In genomic region chr7:131455546-131455945, GRCh38 we compare ENCODE assay signal across 18 cellular contexts.
DNase-seq lines count a peak whose midpoint lies in the region; ATAC-seq, FAIRE-seq and TF ChIP-seq lines count a peak whose summit lies in the region.
"Had no signal": no experiment of that assay in that cellular context is flagged by ENCODE, and none has a peak within 500 bp of the region (broad histone marks: within the 10 kb centered on the region; RNA-seq: fewer than 3 reads in every experiment).

No MANE protein-coding gene starts in this region.

- no peak overlapping the region for H3K9ac ChIP-seq in endothelial cell of umbilical vein (replicated peaks; ENCODE audit: extremely low read depth, insufficient read depth, low read length)

- peak overlapping the region; percentile 51; the same call in 1 of the 2 replicates for H3K4me3 ChIP-seq in DOHH2 (ENCODE audit: low read length)
- H3K4me3 ChIP-seq in endothelial cell of umbilical vein (replicated peaks in 1 of 3; ENCODE audit: insufficient read depth in 1 of 3, low read depth in 1 of 3, low read length in 3 of 3): no peak overlapping the region
- H3K4me3 ChIP-seq in lower lobe of right lung: no peak overlapping the region
- no peak overlapping the region for H3K4me3 ChIP-seq in A673 (ENCODE audit: low read depth, low read length, poor library complexity, severe bottlenecking)

- H3K27ac ChIP-seq in DOHH2 (ENCODE audit: low read depth, low read length) (peak overlapping the region; percentile 45), endothelial cell of umbilical vein (ENCODE audit: insufficient read depth, low read depth, low read length) (no peak overlapping the region), lower lobe of right lung (no peak overlapping the region), A673 (ENCODE audit: low read depth, low read length, poor library complexity, severe bottlenecking) (no peak overlapping the region)
- H3K27ac ChIP-seq: C4-2B had no signal

- CTCF ChIA-PET in endothelial cell of umbilical vein (lab: Charles Lee) (interaction anchor here (1.7 to 1.9 kb wide), 2 partner anchors 8 to 13 kb away, joined by 3 to 4 read pairs; no protein-coding TSS in a partner anchor), A673 (lab: Charles Lee) (no interaction called here)

- no peaks in the 10 kb centered on the region for H4K20me1 ChIP-seq in DOHH2 (ENCODE audit: control insufficient read depth, insufficient read depth, low read depth, low read length)
- H4K20me1 ChIP-seq in endothelial cell of umbilical vein (replicated peaks; ENCODE audit: control insufficient read depth, extremely low read depth, insufficient read depth, low read length): no peaks in the 10 kb centered on the region

- dilution Hi-C loops in endothelial cell of umbilical vein (cut with MboI; ENCODE audit: extremely low pct_ligation_motif_present, low sequenced_read_pairs): no loop called here

- H3K27me3 ChIP-seq in DOHH2 (ENCODE audit: control insufficient read depth, low read length) (no peaks in the 10 kb centered on the region), endothelial cell of umbilical vein (ENCODE audit: control insufficient read depth in 2 of 2, insufficient read depth in 2 of 2, low read length in 2 of 2) (no peaks in the 10 kb centered on the region), lower lobe of right lung (ENCODE audit: low read depth) (no peaks in the 10 kb centered on the region), A673 (replicated peaks; ENCODE audit: insufficient read depth, low read depth, low read length, poor library complexity) (no peaks in the 10 kb centered on the region)

- H3K4me3 Mint-ChIP-seq in nephron: no peak overlapping the region

- TF ChIP-seq CTCF in DOHH2 (IDR thresholded peaks at IDR 0.05; ENCODE audit: low read depth, low read length, poor library complexity, severe bottlenecking) (no peak), endothelial cell of umbilical vein (IDR thresholded peaks at IDR 0.05; ENCODE audit: extremely low read depth in 1 of 2, insufficient read depth in 1 of 2, low read depth in 1 of 2, low read length in 2 of 2) (no peak), nephron (IDR thresholded peaks at IDR 0.05; ENCODE audit: unreplicated experiment in 3 of 3) (no peak), lower lobe of right lung (IDR thresholded peaks at IDR 0.05) (no peak), A673 (conservative IDR thresholded peaks at IDR 0.05; ENCODE audit: low read depth, low read length) (no peak)

- peak overlapping the region; percentile 46 to 85 (median 74) for H3K27ac Mint-ChIP-seq in nephron

- peak; percentile 46 for ATAC-seq in HG03175 (IDR thresholded peaks at IDR 0.05; ENCODE audit: unreplicated experiment)
- ATAC-seq in HG03039 (IDR thresholded peaks at IDR 0.05; ENCODE audit: unreplicated experiment): no peak
- no peak for ATAC-seq in lower lobe of right lung

- H3K9me3 Mint-ChIP-seq in nephron: peaks cover 2% of the 10 kb centered on the region

- DNase-seq in endothelial cell of umbilical vein (ENCODE audit: low read depth, low spot score): no peak
- no peak for DNase-seq in lower lobe of right lung
- no peak for DNase-seq in iPS-NIHi11 (ENCODE audit: low spot score)
- no peak for DNase-seq in A673 (ENCODE audit: low spot score)
- DNase-seq: AML-193; GF-D8; NCI-H1105; NCI-H1694; NCI-H2081 treated with DMSO at 0.1 percent for 48 hours; NCI-H446 treated with DMSO at 0.1 percent for 48 hours; NK-92 treated with Interleukin-12 subunit alpha and Interleukin-12 subunit beta, amount 100 ng/mL, for 24 hours; Right ventricle myocardium superior had no signal

- peak overlapping the region; percentile 62 for H3K4me2 ChIP-seq in DOHH2 (ENCODE audit: low read length)
- no peak overlapping the region for H3K4me2 ChIP-seq in endothelial cell of umbilical vein (ENCODE audit: insufficient read depth, low read length)

- no peaks in the 10 kb centered on the region for H3K9me1 ChIP-seq in endothelial cell of umbilical vein (replicated peaks; ENCODE audit: control insufficient read depth, extremely low read depth, insufficient read depth, low read length)

- peaks cover 46% of the 10 kb centered on the region for H3K36me3 Mint-ChIP-seq in nephron (ENCODE audit: low read depth)

- POLR2A ChIA-PET in endothelial cell of umbilical vein (lab: Charles Lee): interaction anchor here (0.5 kb wide), 1 partner anchor 386 kb away, joined by 6 read pairs; no protein-coding TSS in a partner anchor
- POLR2A ChIA-PET in A673 (lab: Charles Lee; ENCODE audit: low non-redundant PET): no interaction called here

- peaks cover 39% of the 10 kb centered on the region for H3K36me3 ChIP-seq in DOHH2 (ENCODE audit: control insufficient read depth, low read length)
- H3K36me3 ChIP-seq in endothelial cell of umbilical vein (ENCODE audit: control insufficient read depth in 2 of 2, extremely low read depth in 1 of 2, insufficient read depth in 2 of 2, low read length in 2 of 2): no peaks in the 10 kb centered on the region
- H3K36me3 ChIP-seq in lower lobe of right lung: peaks cover 15% of the 10 kb centered on the region
- H3K36me3 ChIP-seq in A673 (ENCODE audit: insufficient read depth, low read length, poor library complexity, severe bottlenecking): peaks cover 4% of the 10 kb centered on the region

- peak; percentile 53 for FAIRE-seq in endothelial cell of umbilical vein (lab: Jason Lieb, UNC)
- FAIRE-seq: GM12891 had no signal

- no peak overlapping the region for H2AFZ ChIP-seq in endothelial cell of umbilical vein (ENCODE audit: low read depth, low read length)

- no peak for TF ChIP-seq POLR2A in endothelial cell of umbilical vein (IDR thresholded peaks at IDR 0.05; ENCODE audit: low read depth, low read length)

- intact Hi-C loops in endothelial cell of umbilical vein (cut with micrococcal nuclease): no loop called here
- intact Hi-C loops in lower lobe of right lung (cut with DNase I): no loop called here
- intact Hi-C loops in A673 (cut with micrococcal nuclease; ENCODE audit: unreplicated experiment): no loop called here

- peaks cover 11% of the 10 kb centered on the region for H3F3A ChIP-seq in DOHH2 (ENCODE audit: control insufficient read depth, insufficient read depth)

- peaks cover 31% of the 10 kb centered on the region for H3K4me1 ChIP-seq in DOHH2 (ENCODE audit: control insufficient read depth, low read length)
- H3K4me1 ChIP-seq in endothelial cell of umbilical vein (ENCODE audit: control insufficient read depth, extremely low read depth, insufficient read depth, low read length): peaks cover 9% of the 10 kb centered on the region
- no peaks in the 10 kb centered on the region for H3K4me1 ChIP-seq in lower lobe of right lung
- peaks cover 8% of the 10 kb centered on the region for H3K4me1 ChIP-seq in A673 (ENCODE audit: insufficient read depth, low read length, poor library complexity, severe bottlenecking)

- no peaks in the 10 kb centered on the region for H3K27me3 Mint-ChIP-seq in nephron (ENCODE audit: low read depth)

- H3K79me2 ChIP-seq in DOHH2 (ENCODE audit: control insufficient read depth, low read length) (no peaks in the 10 kb centered on the region), endothelial cell of umbilical vein (ENCODE audit: control insufficient read depth, insufficient read depth, low read length) (no peaks in the 10 kb centered on the region)

- no peaks in the 10 kb centered on the region for H3K9me2 ChIP-seq in DOHH2 (replicated peaks; ENCODE audit: control insufficient read depth, low read length)

- no peaks in the 10 kb centered on the region for H3K4me1 Mint-ChIP-seq in nephron

- H3K9me3 ChIP-seq in DOHH2 (ENCODE audit: control insufficient read depth, insufficient read depth, low read length) (no peaks in the 10 kb centered on the region), endothelial cell of umbilical vein (replicated peaks; ENCODE audit: control insufficient read depth, insufficient read depth, low read length) (no peaks in the 10 kb centered on the region), lower lobe of right lung (no peaks in the 10 kb centered on the region), A673 (ENCODE audit: low read depth, low read length, poor library complexity, severe bottlenecking) (no peaks in the 10 kb centered on the region)

- BruUV-seq in endothelial cell of umbilical vein (replicated peaks; lab: Mats Ljungman, UMichigan): no TSS peak
- no TSS peak for BruUV-seq in A673 (replicated peaks; lab: Mats Ljungman, UMichigan)

TF ChIP-seq in endothelial cell of umbilical vein, 7 proteins besides CTCF, POLR2A, EP300 and RAD21:
- TF ChIP-seq MYC (IDR thresholded peaks at IDR 0.05; ENCODE audit: low read depth, low read length) (no peak), FOS (IDR thresholded peaks at IDR 0.05; ENCODE audit: borderline replicate concordance, insufficient read depth, low read length) (no peak), POLR2AphosphoS5 (IDR thresholded peaks at IDR 0.05; ENCODE audit: insufficient read depth, low read depth, low read length) (no peak), GATA2 (IDR thresholded peaks at IDR 0.05; ENCODE audit: insufficient read depth, insufficient read length, low read depth, low read length) (no peak), MAX (IDR thresholded peaks at IDR 0.05; ENCODE audit: insufficient read depth, insufficient read length) (no peak), JUN (IDR thresholded peaks at IDR 0.05; ENCODE audit: borderline replicate concordance, insufficient read depth, insufficient read length, low read depth) (no peak), EZH2 (IDR thresholded peaks at IDR 0.05; ENCODE audit: borderline replicate concordance, low read depth, low read length, severe bottlenecking) (no peak)
